In genomic region chr17:80376531-80376930, GRCh38 we compare ENCODE assay signal across 19 cellular contexts. TPM values are rescaled to one million over a fixed set of nuclear protein-coding genes. Genes with fewer than 3 reads are reported as not detected.
DNase-seq lines count a peak whose midpoint lies in the region; ATAC-seq, FAIRE-seq and TF ChIP-seq lines count a peak whose summit lies in the region.
"Had no signal": no experiment of that assay in that cellular context is flagged by ENCODE, and none has a peak within 500 bp of the region (broad histone marks: within the 10 kb centered on the region; RNA-seq: fewer than 3 reads in every experiment).

No MANE protein-coding gene starts in this region.

- CTCF ChIA-PET in mammary epithelial cell (lab: Charles Lee; ENCODE audit: low non-redundant PET): no interaction called here

- no peak overlapping the region for H3K27ac ChIP-seq in mammary epithelial cell (ENCODE audit: insufficient read depth, low read depth, low read length)
- H3K27ac ChIP-seq: C4-2B had no signal

- no peak overlapping the region for H2AFZ ChIP-seq in mammary epithelial cell (ENCODE audit: low read depth, low read length)

- no peaks in the 10 kb centered on the region for H4K20me1 ChIP-seq in mammary epithelial cell (ENCODE audit: insufficient read depth, low read length)

- FAIRE-seq in bronchial epithelial cell (lab: Jason Lieb, UNC): peak; percentile 72
- FAIRE-seq: A204.1, G401.6, GM12891, GM19239, HTR-8/SVneo had no signal

- H3K4me3 ChIP-seq in bronchial epithelial cell (ENCODE audit: low read depth, low read length) (no peak overlapping the region), mammary epithelial cell (replicated peaks in 1 of 3; ENCODE audit: insufficient read depth in 1 of 3, low read depth in 2 of 3, low read length in 3 of 3) (no peak overlapping the region)

- no peak for DNase-seq in activated naive CD4-positive, alpha-beta T cell (lab: John Stamatoyannopoulos, UW)
- DNase-seq in T-helper 17 cell (no peak), bronchial epithelial cell (ENCODE audit: low read depth) (no peak), progenitor cell of endocrine pancreas (ENCODE audit: low spot score, unreplicated experiment) (no peak), EL (no peak), mammary epithelial cell (no peak), NCI-H2196 treated with DMSO at 0.1 percent for 48 hours (lab: John Stamatoyannopoulos, UW; ENCODE audit: unreplicated experiment) (no peak)
- DNase-seq: BE2C; CD4-positive, alpha-beta memory T cell; DMS79; GOT3; H9 had no signal

- H3K27me3 Mint-ChIP-seq in activated naive CD4-positive, alpha-beta T cell treated with anti-CD3 and anti-CD28 coated beads, Interleukin-2, amount 50 U/mL, for 24 hours: no peaks in the 10 kb centered on the region
- H3K27me3 Mint-ChIP-seq in T-helper 17 cell (no peaks in the 10 kb centered on the region), progenitor cell of endocrine pancreas (no peaks in the 10 kb centered on the region)
- H3K27me3 Mint-ChIP-seq: CD4-positive, alpha-beta memory T cell had no signal

- H3K27me3 ChIP-seq in bronchial epithelial cell (ENCODE audit: control insufficient read depth, insufficient read depth, low read length) (no peaks in the 10 kb centered on the region), mammary epithelial cell (ENCODE audit: insufficient read depth, low read length) (no peaks in the 10 kb centered on the region)
- H3K27me3 ChIP-seq: BE2C had no signal

- intact Hi-C loops in mammary epithelial cell (cut with micrococcal nuclease): no loop called here

- H3K27ac Mint-ChIP-seq in activated naive CD4-positive, alpha-beta T cell treated with anti-CD3 and anti-CD28 coated beads, Interleukin-2, amount 50 U/mL, for 24 hours: peak overlapping the region; percentile 55
- H3K27ac Mint-ChIP-seq in T-helper 17 cell: peak overlapping the region; percentile 21
- peak overlapping the region; percentile 13 for H3K27ac Mint-ChIP-seq in progenitor cell of endocrine pancreas
- H3K27ac Mint-ChIP-seq: H9 had no signal

- H3K4me1 Mint-ChIP-seq in activated naive CD4-positive, alpha-beta T cell treated with anti-CD3 and anti-CD28 coated beads, Interleukin-2, amount 50 U/mL, for 24 hours: no peaks in the 10 kb centered on the region
- peaks cover 2% of the 10 kb centered on the region for H3K4me1 Mint-ChIP-seq in T-helper 17 cell
- no peaks in the 10 kb centered on the region for H3K4me1 Mint-ChIP-seq in progenitor cell of endocrine pancreas (ENCODE audit: low read depth)

- no peak overlapping the region for H3K4me2 ChIP-seq in mammary epithelial cell (ENCODE audit: insufficient read depth, low read depth, low read length)

- H3K79me2 ChIP-seq in mammary epithelial cell (ENCODE audit: insufficient read depth, low read length): no peaks in the 10 kb centered on the region

- no peaks in the 10 kb centered on the region for H3K9me3 ChIP-seq in T-helper 17 cell (ENCODE audit: control insufficient read depth, low read length, poor library complexity, severe bottlenecking)
- H3K9me3 ChIP-seq in mammary epithelial cell (replicated peaks; ENCODE audit: insufficient read depth, low read length): no peaks in the 10 kb centered on the region
- H3K9me3 ChIP-seq: BE2C had no signal

- H3K36me3 ChIP-seq in bronchial epithelial cell (ENCODE audit: control insufficient read depth, insufficient read depth, low read length): peaks cover 38% of the 10 kb centered on the region
- H3K36me3 ChIP-seq in mammary epithelial cell (ENCODE audit: insufficient read depth, low read length): peaks cover 36% of the 10 kb centered on the region

- no TSS peak for BruUV-seq in mammary epithelial cell (replicated peaks; lab: Mats Ljungman, UMichigan)

- no peak for ATAC-seq in T-helper 17 cell

- dilution Hi-C loops in mammary epithelial cell (cut with HindIII; ENCODE audit: low sequenced_read_pairs): loop anchor here (5.0 kb wide), 2 partner anchors 34 to 104 kb away; no protein-coding TSS in a partner anchor

- H3K4me1 ChIP-seq in mammary epithelial cell (ENCODE audit: insufficient read depth, low read length): no peaks in the 10 kb centered on the region
- H3K4me1 ChIP-seq: BE2C had no signal

- WGBS in mammary epithelial cell (ENCODE audit: low coverage, missing lambda C conversion rate): 86% methylated on average over 4 of the region's 4 CpGs

- no peak for TF ChIP-seq CTCF in bronchial epithelial cell (IDR thresholded peaks at IDR 0.05; ENCODE audit: insufficient read depth, low read length, severe bottlenecking)
- TF ChIP-seq CTCF in progenitor cell of endocrine pancreas (IDR thresholded peaks at IDR 0.05; ENCODE audit: unreplicated experiment): no peak
- TF ChIP-seq CTCF in mammary epithelial cell (conservative IDR thresholded peaks at IDR 0.05 in 1 of 2, IDR thresholded peaks at IDR 0.05 in 1 of 2; ENCODE audit: extremely low read depth in 1 of 2, insufficient read depth in 1 of 2, low read depth in 1 of 2, low read length in 2 of 2): no peak

- H3K36me3 Mint-ChIP-seq in activated naive CD4-positive, alpha-beta T cell treated with anti-CD3 and anti-CD28 coated beads, Interleukin-2, amount 50 U/mL, for 24 hours: peaks cover 22% of the 10 kb centered on the region
- H3K36me3 Mint-ChIP-seq in T-helper 17 cell (ENCODE audit: low read depth) (peaks cover 10% of the 10 kb centered on the region), progenitor cell of endocrine pancreas (ENCODE audit: insufficient read depth) (peaks cover 22% of the 10 kb centered on the region)

- H3K9me3 Mint-ChIP-seq in activated naive CD4-positive, alpha-beta T cell treated with anti-CD3 and anti-CD28 coated beads, Interleukin-2, amount 50 U/mL, for 24 hours: no peaks in the 10 kb centered on the region
- no peaks in the 10 kb centered on the region for H3K9me3 Mint-ChIP-seq in progenitor cell of endocrine pancreas (ENCODE audit: low read depth)
- H3K9me3 Mint-ChIP-seq: H9 had no signal

- H3K9ac ChIP-seq in mammary epithelial cell (ENCODE audit: insufficient read depth, low read length): no peak overlapping the region

- H3K4me3 Mint-ChIP-seq in activated naive CD4-positive, alpha-beta T cell treated with anti-CD3 and anti-CD28 coated beads, Interleukin-2, amount 50 U/mL, for 24 hours: no peak overlapping the region
- H3K4me3 Mint-ChIP-seq in T-helper 17 cell (no peak overlapping the region), progenitor cell of endocrine pancreas (ENCODE audit: low read depth) (no peak overlapping the region)
- H3K4me3 Mint-ChIP-seq: CD4-positive, alpha-beta memory T cell; H9 had no signal

- in situ Hi-C loops in mammary epithelial cell (cut with MboI; ENCODE audit: low sequenced_read_pairs in 2 of 2): no loop called here

RNA-seq across cellular contexts. Expression of gene ENDOV, which starts 38.4 kb away (rescaled TPM):
- total RNA-seq in T-helper 17 cell (10 to 100 TPM; 14.1 to 24.5 TPM), bronchial epithelial cell (19.5 and 20.6 TPM in 2 replicates), progenitor cell of endocrine pancreas (36.1 and 41.8 TPM in 2 replicates), mammary epithelial cell (10 to 100 TPM; 19.5 to 22.6 TPM)
- 14.4 TPM for polyA plus RNA-seq in mammary epithelial cell
- 16.7 TPM for polyA minus RNA-seq in mammary epithelial cell
